In genomic region chr7:141702047-141702567, GRCh38 we compare ENCODE assay signal across 8 cellular contexts. TPM values are rescaled to one million over a fixed set of nuclear protein-coding genes. Genes with fewer than 3 reads are reported as not detected.
A peak's percentile ranks its signal among the peaks of the same experiment; 100 is the strongest.
DNase-seq lines count a peak whose midpoint lies in the region; ATAC-seq and TF ChIP-seq lines count a peak whose summit lies in the region.

Gene DENND11, minus strand, starts transcription at chr7:141702166. Its CDS starts 13 bp downstream, at chr7:141702153.

- BruUV-seq in Panc1 (replicated peaks; lab: Mats Ljungman, UMichigan), result no TSS peak

- no peak within 1 kb of the TSS for H3K27ac ChIP-seq in Panc1 (ENCODE audit: low read length)
- H3K27ac ChIP-seq in tibial nerve, result peak within 1 kb of the TSS; percentile 73 to 90 (median 80)

- WGBS in tibial nerve, 2 donors, result 0% methylated on average over 23 to 36 of the region's 62 CpGs

- TF ChIP-seq EP300 in tibial nerve (IDR thresholded peaks at IDR 0.05), result no peak

- H3K4me1 ChIP-seq in Panc1 (ENCODE audit: control insufficient read depth, insufficient read depth, low read length) (peaks cover 3% of the 10 kb centered on the region; the same call in 1 of the 2 replicates), tibial nerve (peaks cover 0 to 41% (median 5%) of the 10 kb centered on the region in 4 donors)

- H3K9me3 ChIP-seq in Panc1 (ENCODE audit: control insufficient read depth, insufficient read depth, low read depth, low read length) (no peaks in the 10 kb centered on the region), tibial nerve (no peaks in the 10 kb centered on the region)

- CTCF ChIA-PET in Panc1 (lab: Charles Lee), result no interaction called here

- POLR2A ChIA-PET in Panc1 (lab: Charles Lee), result no interaction called here

- peaks cover 10% of the 10 kb centered on the region for H3K27me3 ChIP-seq in Panc1 (ENCODE audit: control insufficient read depth, insufficient read depth, low read length)
- no peaks in the 10 kb centered on the region for H3K27me3 ChIP-seq in tibial nerve

- no peak for TF ChIP-seq CTCF in Panc1 (IDR thresholded peaks at IDR 0.05)
- no peak for TF ChIP-seq CTCF in omental fat pad (IDR thresholded peaks at IDR 0.05)
- TF ChIP-seq CTCF in tibial nerve (IDR thresholded peaks at IDR 0.05), result no peak

- intact Hi-C loops in Panc1 (cut with micrococcal nuclease; ENCODE audit: unreplicated experiment), result no loop called here

- in situ Hi-C loops in Panc1 (cut with HindIII; ENCODE audit: low pct_unique_long_range_greater_than_20kb, low sequenced_read_pairs), result no loop called here

- H3K4me3 ChIP-seq in Panc1 (ENCODE audit: low read depth in 2 of 2, low read length in 2 of 2) (peak within 1 kb of the TSS; percentile 57 to 67), tibial nerve (peak within 1 kb of the TSS; percentile 62 to 93 (median 82))

- DNase-seq in Ammon's horn (ENCODE audit: low spot score), result peak; percentile 63
- no peak for DNase-seq in Panc1 (ENCODE audit: low read depth, low spot score)
- peak; percentile 62 for DNase-seq in activated gamma-delta T cell (lab: John Stamatoyannopoulos, UW)
- no peak for DNase-seq in glomerular endothelial cell (ENCODE audit: extremely low read depth, low read depth, low spot score)
- DNase-seq in omental fat pad (ENCODE audit: low spot score), result no peak
- DNase-seq in tibial nerve (ENCODE audit: low spot score in 2 of 2), result no peak

- no peak for TF ChIP-seq POLR2A in tibial nerve (IDR thresholded peaks at IDR 0.05)

- H3K36me3 ChIP-seq in Panc1 (ENCODE audit: control insufficient read depth, insufficient read depth, low read length) (no peaks in the 10 kb centered on the region), tibial nerve (no peaks in the 10 kb centered on the region)

- peak; percentile 81 for ATAC-seq in GM18907 (IDR thresholded peaks at IDR 0.05; ENCODE audit: unreplicated experiment)
- ATAC-seq in HG03135 (IDR thresholded peaks at IDR 0.05; ENCODE audit: unreplicated experiment), result peak; percentile 81
- ATAC-seq in Panc1, result peak; percentile 94
- peak; percentile 91 for ATAC-seq in omental fat pad (ENCODE audit: low FRiP score)

RNA-seq across cellular contexts. Expression of gene DENND11, which starts in this region (rescaled TPM):
- total RNA-seq in Panc1 (2021; ENCODE audit: unreplicated experiment) (10.4 TPM), glomerular endothelial cell (27.1 and 41.4 TPM in 2 replicates), omental fat pad (10 to 100 TPM; 12.4 to 28.4 (median 19.6) TPM), tibial nerve (10 to 100 TPM; 14.1 to 16.7 (median 15.5) TPM)
- 7.5 TPM for polyA plus RNA-seq in Panc1 (2012; ENCODE audit: insufficient read length)

Comparison
In these comparisons a context has a peak if more than half of its experiments do, and no peak if none do; other contexts are left out.
1. DNase-seq: peak in Ammon's horn (single experiment) and activated gamma-delta T cell (single experiment); none in Panc1 (single experiment), glomerular endothelial cell (single experiment), omental fat pad (single experiment) and tibial nerve (0 of 2).
2. Peak in every context shown above with its lines, with median percentiles within 50 percentile points of each other: ATAC-seq.